In genomic region chr14:104678901-104679705, GRCh38 we compare ENCODE assay signal across 9 cellular contexts. TPM values are rescaled to one million over a fixed set of nuclear protein-coding genes. Genes with fewer than 3 reads are reported as not detected.
DNase-seq lines count a peak whose midpoint lies in the region; ATAC-seq, FAIRE-seq and TF ChIP-seq lines count a peak whose summit lies in the region.
"Had no signal": no experiment of that assay in that cellular context is flagged by ENCODE, and none has a peak within 500 bp of the region (broad histone marks: within the 10 kb centered on the region; RNA-seq: fewer than 3 reads in every experiment).

No MANE protein-coding gene starts in this region.

- peaks cover 56% of the 10 kb centered on the region for H3K4me1 ChIP-seq in mammary epithelial cell (ENCODE audit: insufficient read depth, low read length)
- peaks cover 11 to 71% (median 51%) of the 10 kb centered on the region in 4 experiments for H3K4me1 ChIP-seq in H1 (replicated peaks in 1 of 4; ENCODE audit: control insufficient read depth in 3 of 4, insufficient read depth in 4 of 4, low read length in 3 of 4)

- peak overlapping the region; percentile 94 for H3K4ac ChIP-seq in H1 (replicated peaks; ENCODE audit: insufficient read length, low read depth, low read length)

- TF ChIP-seq CTCF in MCF 10A (IDR thresholded peaks at IDR 0.05; ENCODE audit: unreplicated experiment) (no peak), mammary epithelial cell (conservative IDR thresholded peaks at IDR 0.05 in 1 of 2, IDR thresholded peaks at IDR 0.05 in 1 of 2; ENCODE audit: extremely low read depth in 1 of 2, insufficient read depth in 1 of 2, low read depth in 1 of 2, low read length in 2 of 2) (no peak), H1 (IDR thresholded peaks at IDR 0.05; ENCODE audit: control extremely low read depth in 1 of 3, insufficient read depth in 1 of 3, low read depth in 1 of 3, low read length in 3 of 3) (no peak), nephron (IDR thresholded peaks at IDR 0.05; ENCODE audit: unreplicated experiment in 3 of 3) (no peak)

- no peaks in the 10 kb centered on the region for H3K79me1 ChIP-seq in H1 (ENCODE audit: low read depth, low read length)

- POLR2A ChIA-PET in MCF 10A (lab: Yijun Ruan, JAX): interaction anchor here (0.5 to 6.2 kb wide), 4 partner anchors 10 to 1223 kb away, joined by 3 to 60 read pairs (median 4); partner anchors contain the start of gene INF2
- POLR2A ChIA-PET in H1 (lab: Charles Lee; ENCODE audit: partially characterized antibody): interaction anchor here (1.1 to 9.8 kb wide), 7 partner anchors 9 to 74 kb away, joined by 4 to 94 read pairs (median 9); partner anchors contain the start of genes INF2 and SIVA1

- peak overlapping the region; percentile 90; the same call in 1 of the 2 replicates for H2AK5ac ChIP-seq in H1 (ENCODE audit: low read depth, low read length)

- no peak overlapping the region for H2BK20ac ChIP-seq in H1 (ENCODE audit: low read length)

- no TSS peak for BruUV-seq in MCF 10A (replicated peaks; lab: Mats Ljungman, UMichigan)
- BruUV-seq in mammary epithelial cell (replicated peaks; lab: Mats Ljungman, UMichigan): no TSS peak

- no peaks in the 10 kb centered on the region for H4K20me1 ChIP-seq in mammary epithelial cell (ENCODE audit: insufficient read depth, low read length)
- peaks cover 0 to 4% of the 10 kb centered on the region in 2 experiments for H4K20me1 ChIP-seq in H1 (replicated peaks in 1 of 2; ENCODE audit: control insufficient read depth in 1 of 2, insufficient read depth in 2 of 2, low read length in 2 of 2)

- FAIRE-seq in H1 (lab: Jason Lieb, UNC): no peak
- FAIRE-seq: frontal cortex had no signal

- in situ Hi-C loops in mammary epithelial cell (cut with MboI; ENCODE audit: low sequenced_read_pairs in 2 of 2): no loop called here

- peak overlapping the region; percentile 98; the same call in 1 of the 2 replicates for H2BK15ac ChIP-seq in H1 (ENCODE audit: low read length)

- H3K9me3 ChIP-seq in mammary epithelial cell (replicated peaks; ENCODE audit: insufficient read depth, low read length): no peaks in the 10 kb centered on the region
- H3K9me3 ChIP-seq in H1 (ENCODE audit: insufficient read depth in 2 of 2, low read depth in 1 of 2, low read length in 1 of 2): no peaks in the 10 kb centered on the region

- no peak overlapping the region for H4K5ac ChIP-seq in H1 (ENCODE audit: insufficient read length, low read depth, low read length)

- no peaks in the 10 kb centered on the region for H3K27me3 Mint-ChIP-seq in MCF 10A (ENCODE audit: insufficient read depth, unreplicated experiment)
- no peaks in the 10 kb centered on the region for H3K27me3 Mint-ChIP-seq in nephron (ENCODE audit: low read depth)

- peak overlapping the region; percentile 98; the same call in 1 of the 2 replicates for H2BK12ac ChIP-seq in H1 (ENCODE audit: low read depth, low read length)

- H3K79me2 ChIP-seq in mammary epithelial cell (ENCODE audit: insufficient read depth, low read length) (no peaks in the 10 kb centered on the region), H1 (ENCODE audit: control insufficient read depth in 1 of 2, insufficient read depth in 2 of 2, low read length in 2 of 2) (no peaks in the 10 kb centered on the region)

- TF ChIP-seq POLR2A in H1 (IDR thresholded peaks at IDR 0.05; ENCODE audit: control extremely low read depth in 1 of 2, low read depth in 2 of 2, low read length in 2 of 2): no peak

- no peak overlapping the region for H3K27ac Mint-ChIP-seq in MCF 10A (ENCODE audit: low read depth, unreplicated experiment)
- peak overlapping the region; percentile 97 to 98 (median 97) for H3K27ac Mint-ChIP-seq in nephron

- H3K36me3 ChIP-seq in mammary epithelial cell (ENCODE audit: insufficient read depth, low read length) (no peaks in the 10 kb centered on the region), H1 (ENCODE audit: control insufficient read depth in 2 of 4, insufficient read depth in 4 of 4, low read length in 3 of 4) (no peaks in the 10 kb centered on the region)

- H2BK120ac ChIP-seq in H1 (replicated peaks; ENCODE audit: low read depth, low read length): peak overlapping the region; percentile 24

- H3K27ac ChIP-seq in mammary epithelial cell (ENCODE audit: insufficient read depth, low read depth, low read length): no peak overlapping the region
- H3K27ac ChIP-seq in H1 (ENCODE audit: low read depth, low read length): no peak overlapping the region

- peak overlapping the region; percentile 94; the same call in 1 of the 2 replicates for H2BK5ac ChIP-seq in H1 (ENCODE audit: low read depth, low read length)

- no peak for DNase-seq in MCF 10A (ENCODE audit: unreplicated experiment)
- no peak for DNase-seq in mammary epithelial cell
- DNase-seq in H1 (ENCODE audit: low read depth in 1 of 2, low spot score in 2 of 2): peak in 1 of 2 experiments; percentile 47
- DNase-seq in ureter (ENCODE audit: low spot score): peak; percentile 43
- DNase-seq in NCI-H2107 treated with DMSO at 0.1 percent for 48 hours (lab: John Stamatoyannopoulos, UW; ENCODE audit: unreplicated experiment): no peak

- H2AFZ ChIP-seq in mammary epithelial cell (ENCODE audit: low read depth, low read length): no peak overlapping the region
- H2AFZ ChIP-seq in H1 (ENCODE audit: low read length): no peak overlapping the region

- peak overlapping the region; percentile 75 for H4K8ac ChIP-seq in H1 (ENCODE audit: extremely low read depth, insufficient read depth, low read length)

- no peaks in the 10 kb centered on the region for H3K9me3 Mint-ChIP-seq in MCF 10A (ENCODE audit: unreplicated experiment)
- peaks cover under 1% of the 10 kb centered on the region for H3K9me3 Mint-ChIP-seq in nephron

- TF ChIP-seq RAD21 in H1 (IDR thresholded peaks at IDR 0.05 in 1 of 2, conservative IDR thresholded peaks at IDR 0.05 in 1 of 2; ENCODE audit: low read depth in 2 of 2, low read length in 2 of 2): no peak

- whole genome bisulfite sequencing in mammary epithelial cell (ENCODE audit: low coverage, missing lambda C conversion rate): 90% methylated on average over 14 of the region's 18 CpGs
- 78% methylated on average over 16 of the region's 18 CpGs; no CpG with 5 or more reads in 1 of the 2 experiments for WGBS in H1 (ENCODE audit: extremely low coverage in 1 of 2, insufficient coverage in 1 of 2, insufficient read length in 1 of 2, insufficient replicate concordance in 2 of 2, low coverage in 1 of 2, low lambda C conversion rate in 2 of 2, missing lambda C conversion rate in 1 of 2), 2 experiments

- H3K4me3 Mint-ChIP-seq in MCF 10A (ENCODE audit: unreplicated experiment): peak overlapping the region; percentile 70
- H3K4me3 Mint-ChIP-seq in nephron: peak overlapping the region in 2 of 3 experiments; percentile 81 to 83

- no peak overlapping the region for H3K56ac ChIP-seq in H1 (replicated peaks; ENCODE audit: insufficient read length, low read depth, low read length)

- H3K4me2 ChIP-seq in mammary epithelial cell (ENCODE audit: insufficient read depth, low read depth, low read length): no peak overlapping the region
- 0 out of 4 replicates have a peak overlapping the region, but pooled peaks of 1 of the 2 experiments have one; percentile 86 for H3K4me2 ChIP-seq in H1 (ENCODE audit: insufficient read depth in 1 of 2, low read depth in 2 of 2, low read length in 2 of 2)

- intact Hi-C loops in MCF 10A (cut with micrococcal nuclease): no loop called here
- intact Hi-C loops in mammary epithelial cell (cut with micrococcal nuclease): no loop called here

- dilution Hi-C loops in mammary epithelial cell (cut with HindIII; ENCODE audit: low sequenced_read_pairs): no loop called here

- peak overlapping the region; percentile 95 for H3K18ac ChIP-seq in H1 (ENCODE audit: extremely low read depth, low read length)

- peak overlapping the region; percentile 92 for H4K91ac ChIP-seq in H1 (replicated peaks; ENCODE audit: insufficient read length, low read length)

- no peak for ATAC-seq in HG03571 (IDR thresholded peaks at IDR 0.05; ENCODE audit: unreplicated experiment)
- no peak for ATAC-seq in GM19452 (IDR thresholded peaks at IDR 0.05; ENCODE audit: unreplicated experiment)

- peaks cover 37% of the 10 kb centered on the region for H3K4me1 Mint-ChIP-seq in MCF 10A (ENCODE audit: insufficient read depth, unreplicated experiment)
- H3K4me1 Mint-ChIP-seq in nephron: peaks cover 53% of the 10 kb centered on the region

- H3K36me3 Mint-ChIP-seq in MCF 10A (ENCODE audit: insufficient read depth, unreplicated experiment): peaks cover 6% of the 10 kb centered on the region
- no peaks in the 10 kb centered on the region for H3K36me3 Mint-ChIP-seq in nephron (ENCODE audit: low read depth)

- H3K4me3 ChIP-seq in mammary epithelial cell (replicated peaks in 1 of 3; ENCODE audit: insufficient read depth in 1 of 3, low read depth in 2 of 3, low read length in 3 of 3): no peak overlapping the region
- no peak overlapping the region for H3K4me3 ChIP-seq in H1 (ENCODE audit: extremely low read depth in 1 of 4, insufficient read depth in 2 of 4, low read depth in 3 of 4, low read length in 4 of 4)

- H3K9ac ChIP-seq in mammary epithelial cell (ENCODE audit: insufficient read depth, low read length) (no peak overlapping the region), H1 (replicated peaks in 1 of 4; ENCODE audit: extremely low read depth in 1 of 4, low read depth in 3 of 4, low read length in 3 of 4) (no peak overlapping the region)

- H3K27me3 ChIP-seq in mammary epithelial cell (ENCODE audit: insufficient read depth, low read length) (no peaks in the 10 kb centered on the region), H1 (replicated peaks in 1 of 4; ENCODE audit: control insufficient read depth in 3 of 4, extremely low read depth in 1 of 4, insufficient read depth in 3 of 4, low read length in 3 of 4) (peaks cover 0 to 7% (median 0%) of the 10 kb centered on the region in 4 experiments; a peak in 2 of 7 replicates)

- CTCF ChIA-PET in MCF 10A (lab: Yijun Ruan, JAX) (interaction anchor here (0.6 to 1.1 kb wide), 4 partner anchors 13 to 367 kb away, joined by 3 to 4 read pairs (median 3); no protein-coding TSS in a partner anchor), mammary epithelial cell (lab: Charles Lee; ENCODE audit: low non-redundant PET) (no interaction called here), H1 (lab: Charles Lee; ENCODE audit: partially characterized antibody) (interaction anchor here (1.0 to 7.2 kb wide), 13 partner anchors 8 to 53 kb away, joined by 3 to 70 read pairs (median 5); partner anchors contain the start of gene ADSS1)

- H3K14ac ChIP-seq in H1 (ENCODE audit: insufficient read length): no peak overlapping the region

- peaks cover 13% of the 10 kb centered on the region; the same call in 1 of the 2 replicates for H3K23me2 ChIP-seq in H1 (ENCODE audit: low read depth, low read length)

- TF ChIP-seq EP300 in H1 (IDR thresholded peaks at IDR 0.05; ENCODE audit: borderline replicate concordance in 1 of 2, low read depth in 2 of 2, low read length in 2 of 2): no peak

- H3K23ac ChIP-seq in H1 (ENCODE audit: insufficient read length): no peak overlapping the region

RNA-seq across cellular contexts. Expression of gene INF2, which starts 10.3 kb away (rescaled TPM):
- total RNA-seq in MCF 10A (2022) (91.6 and 102 TPM in 2 replicates), mammary epithelial cell (100 to 1,000 TPM in 1 of 2 donors, 10 to 100 TPM in 1; 65.7 to 125 TPM), ureter (81.6 TPM)
- polyA plus RNA-seq in mammary epithelial cell (64.5 TPM), H1 (2011; rRNA removed) (29.1 and 42.3 TPM in 2 replicates)
- 52.1 TPM for polyA minus RNA-seq in mammary epithelial cell
- 54.0 and 59.5 TPM in 2 replicates for total RNA-seq in H1 (2021; fragmentation: NEBNext Ultra II Directional; extraction: Animal tissue kit (Norgen Biotek cat#: 25700))
- 28.5 TPM for polyA plus RNA-seq in H1 (2011; cell fraction: cytosol; rRNA removed)
- 143 TPM for polyA plus RNA-seq in H1 (2011; cell fraction: nucleus; rRNA removed)
- 27.3 to 49.9 TPM (median 47.0 TPM) in 4 replicates for polyA plus RNA-seq in H1 (2012, experiment 1 of 2)
- 33.6 TPM for polyA plus RNA-seq in H1 (2012, experiment 2 of 2)
- polyA plus RNA-seq in H1 (2013, experiment 1 of 2): 36.0 TPM
- polyA plus RNA-seq in H1 (2013, experiment 2 of 2): 32.6 TPM
- polyA minus RNA-seq in H1 (2011; rRNA and poly(A)+ RNA removed): 12.8 and 15.1 TPM in 2 replicates
- 22.1 TPM for polyA minus RNA-seq in H1 (2011; cell fraction: cytosol; rRNA and poly(A)+ RNA removed)
- polyA minus RNA-seq in H1 (2011; cell fraction: nucleus; rRNA and poly(A)+ RNA removed): 27.8 TPM

RNA-seq across cellular contexts. Expression of gene ADSS1, which starts 44.9 kb away (rescaled TPM):
- 2.9 and 5.2 TPM in 2 replicates for total RNA-seq in MCF 10A (2022)
- total RNA-seq in mammary epithelial cell: 1 to 10 TPM; 1.5 to 3.8 TPM
- 0.56 TPM for polyA plus RNA-seq in mammary epithelial cell
- not detected for polyA minus RNA-seq in mammary epithelial cell
- 7.9 and 8.9 TPM in 2 replicates for total RNA-seq in H1 (2021; fragmentation: NEBNext Ultra II Directional; extraction: Animal tissue kit (Norgen Biotek cat#: 25700))
- polyA plus RNA-seq in H1 (2011; rRNA removed): 7.1 and 9.4 TPM in 2 replicates
- 12.8 TPM for polyA plus RNA-seq in H1 (2011; cell fraction: cytosol; rRNA removed)
- polyA plus RNA-seq in H1 (2011; cell fraction: nucleus; rRNA removed): 43.4 TPM
- 8.2 to 15.0 TPM (median 11.8 TPM) in 4 replicates for polyA plus RNA-seq in H1 (2012, experiment 1 of 2)
- polyA plus RNA-seq in H1 (2012, experiment 2 of 2): 9.8 TPM
- 6.2 TPM for polyA plus RNA-seq in H1 (2013, experiment 1 of 2)
- polyA plus RNA-seq in H1 (2013, experiment 2 of 2): 5.8 TPM
- polyA minus RNA-seq in H1 (2011; rRNA and poly(A)+ RNA removed): 3.2 and 7.1 TPM in 2 replicates
- 2.6 TPM for polyA minus RNA-seq in H1 (2011; cell fraction: cytosol; rRNA and poly(A)+ RNA removed)
- 11.0 TPM for polyA minus RNA-seq in H1 (2011; cell fraction: nucleus; rRNA and poly(A)+ RNA removed)
- 11.0 TPM for total RNA-seq in ureter
